In the genomic region with DNA sequence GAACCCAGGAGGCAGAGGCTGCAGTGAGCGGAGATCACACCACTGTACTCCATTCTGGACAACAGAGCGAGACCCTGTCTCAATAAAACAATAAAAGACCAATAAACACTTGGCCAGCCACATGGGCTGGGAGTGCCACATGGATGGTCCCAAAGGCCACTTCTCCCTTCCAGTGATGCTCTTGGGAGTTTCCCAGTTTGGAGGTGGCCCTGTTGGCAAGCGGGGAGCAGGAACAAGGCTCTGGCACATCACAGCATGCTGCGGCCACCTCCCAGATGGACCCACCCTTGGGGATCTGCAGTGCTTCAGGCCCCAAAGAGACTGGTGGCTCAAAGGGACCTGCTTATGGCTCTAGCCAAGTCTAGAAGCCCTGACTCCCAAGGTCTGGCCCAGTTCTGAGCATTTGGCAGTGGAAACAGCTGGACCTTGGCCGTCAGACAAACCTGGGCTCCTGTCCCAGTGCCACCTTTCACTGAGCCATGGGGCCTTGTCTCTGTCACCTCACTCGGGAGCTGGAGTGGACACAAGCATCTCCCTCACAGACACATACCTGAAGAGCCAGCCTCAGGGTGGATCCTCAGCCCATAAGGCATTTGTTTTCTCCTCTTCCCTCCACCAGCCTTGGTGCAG, we compare ENCODE assay signal across 20 cellular contexts.
"Had no signal": no experiment of that assay in that cellular context is flagged by ENCODE, and none has a peak within 500 bp of the region (broad histone marks: within the 10 kb centered on the region; RNA-seq: fewer than 3 reads in every experiment).

No MANE protein-coding gene starts in this region.

- H3K36me3 ChIP-seq: breast epithelium, gastrocnemius medialis, left lung, lower lobe of right lung, upper lobe of left lung had no signal

- H3K9me3 ChIP-seq: breast epithelium, gastrocnemius medialis, left lung, lower lobe of right lung, testis, tibial artery, upper lobe of left lung had no signal

- DNase-seq: dorsolateral prefrontal cortex; effector CD4-positive, alpha-beta T cell; gastrocnemius medialis; head of caudate nucleus; left lung; lower lobe of right lung; naive B cell; retina; stimulated activated CD4-positive, alpha-beta T cell treated with anti-CD3 and anti-CD28 coated beads, Interleukin-4, amount 100 ng/mL, for 4 hours; stimulated activated naive CD8-positive, alpha-beta T cell treated with anti-CD3 and anti-CD28 coated beads, Interleukin-15, Interleukin-2, amounts not matched to agents 100 U/mL and 50 U/mL, for 24 hours; testis; tibial artery; upper lobe of left lung had no signal

- FAIRE-seq: islet of Langerhans, urothelium cell line had no signal

- H3K27ac ChIP-seq: breast epithelium, gastrocnemius medialis, hepatocyte, left lung, lower lobe of right lung, testis, tibial artery, upper lobe of left lung had no signal

- ATAC-seq: left lung; lower lobe of right lung; natural killer cell treated with Interleukin-12 subunit alpha and Interleukin-12 subunit beta and Interleukin-15 and Interleukin-18, amount 100 ng/mL, for 72 hours; sciatic nerve; stimulated activated memory B cell treated with anti-CD40 and anti-IgM and Interleukin-4, amounts not matched to agents 10 μg/mL and 1 μg/mL and 100 μg/mL, for 72 hours; stimulated activated naive CD8-positive, alpha-beta T cell treated with anti-CD3 and anti-CD28 coated beads, Interleukin-15, Interleukin-2, amounts not matched to agents 100 U/mL and 50 U/mL, for 24 hours had no signal

- H3K4me3 ChIP-seq: breast epithelium, dorsolateral prefrontal cortex, gastrocnemius medialis, hepatocyte, left lung, lower lobe of right lung, testis, tibial artery, upper lobe of left lung had no signal

- H3K4me1 ChIP-seq: breast epithelium, gastrocnemius medialis, left lung, lower lobe of right lung, testis, tibial artery had no signal

- H3K27me3 ChIP-seq: breast epithelium, dorsolateral prefrontal cortex, gastrocnemius medialis, hepatocyte, left lung, testis, tibial artery, upper lobe of left lung had no signal
